In the genomic region with DNA sequence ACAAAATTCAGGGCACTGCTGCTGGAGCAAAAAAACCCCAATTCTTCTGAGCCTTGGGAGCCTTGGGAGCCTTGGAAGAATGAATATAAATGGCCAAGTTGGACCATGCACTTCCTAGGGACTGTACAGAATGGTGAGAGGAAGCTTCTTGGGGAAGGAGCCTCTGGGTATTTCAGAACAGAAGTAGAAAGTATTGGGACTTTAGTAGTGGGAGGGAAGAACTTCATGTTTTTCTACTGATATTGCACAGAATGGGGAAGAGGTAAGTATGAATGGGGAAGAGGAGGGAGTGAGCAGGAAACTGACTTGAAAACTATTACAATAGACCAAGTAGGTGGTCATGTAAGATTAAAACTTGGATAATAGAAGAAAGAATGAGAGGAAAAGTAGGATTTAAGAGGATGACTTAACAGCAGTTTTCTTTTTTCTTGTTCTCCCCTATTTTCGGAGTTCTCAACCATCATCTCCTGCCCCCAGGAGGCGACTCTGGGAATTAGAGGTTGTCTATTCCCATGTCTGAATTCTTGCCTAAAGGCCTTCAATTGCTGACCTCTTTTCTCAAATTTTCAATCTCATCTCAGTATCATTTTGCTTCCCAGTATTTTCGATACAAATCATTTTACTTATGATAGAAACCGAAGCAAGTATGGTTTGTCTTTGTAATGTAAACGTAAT, we compare ENCODE assay signal across 10 cellular contexts. TPM values are rescaled to one million over a fixed set of nuclear protein-coding genes. Genes with fewer than 3 reads are reported as not detected.
DNase-seq lines count a peak whose midpoint lies in the region; ATAC-seq, FAIRE-seq and TF ChIP-seq lines count a peak whose summit lies in the region.
"Had no signal": no experiment of that assay in that cellular context is flagged by ENCODE, and none has a peak within 500 bp of the region (broad histone marks: within the 10 kb centered on the region; RNA-seq: fewer than 3 reads in every experiment).

No MANE protein-coding gene starts in this region.

- TF ChIP-seq CTCF in D721Med (IDR thresholded peaks at IDR 0.05; ENCODE audit: insufficient read depth, missing control alignments) (peak; percentile 13), MM.1S (IDR thresholded peaks at IDR 0.05; ENCODE audit: low read length) (0 out of 2 replicates have a peak, but pooled peaks have one; percentile 4), K562 (IDR thresholded peaks at IDR 0.05 in 2 of 3, conservative IDR thresholded peaks at IDR 0.05 in 1 of 3; ENCODE audit: insufficient read depth in 2 of 3, low read depth in 1 of 3, low read length in 3 of 3) (peak; percentile 28 to 49 (median 44); a peak in 5 of 6 replicates)

- H3K9me3 ChIP-seq in MM.1S (replicated peaks; ENCODE audit: insufficient read depth, low read length) (no peaks in the 10 kb centered on the region), K562 (replicated peaks; ENCODE audit: control insufficient read depth, insufficient read depth, low read depth, low read length) (no peaks in the 10 kb centered on the region)
- H3K9me3 ChIP-seq: pancreas had no signal

- in situ Hi-C loops in K562 (cut with MboI): loop anchor here (25.0 kb wide), 1 partner anchor 458 kb away; no protein-coding TSS in a partner anchor

- H3K79me2 ChIP-seq in MM.1S (ENCODE audit: low read length) (no peaks in the 10 kb centered on the region), K562 (ENCODE audit: control insufficient read depth, insufficient read depth, low read length) (no peaks in the 10 kb centered on the region)

- no TSS peak for BruUV-seq in K562 (replicated peaks; lab: Mats Ljungman, UMichigan)

- H3K4me2 ChIP-seq in MM.1S (ENCODE audit: low read depth, low read length) (no peak overlapping the region), K562 (ENCODE audit: insufficient read depth, low read length) (no peak overlapping the region)

- H3K9me1 ChIP-seq in K562 (ENCODE audit: control insufficient read depth, insufficient read depth, low read length): no peaks in the 10 kb centered on the region

- 0% methylated on average over 5 of the region's 5 CpGs for WGBS in K562 (ENCODE audit: insufficient coverage, low coverage, missing lambda C conversion rate)

- no peak for TF ChIP-seq EP300 in K562 (IDR thresholded peaks at IDR 0.05; ENCODE audit: low read length)

- H3F3A ChIP-seq in MM.1S (ENCODE audit: insufficient read depth, low read length): no peaks in the 10 kb centered on the region

- no peak overlapping the region for H3K9ac ChIP-seq in MM.1S (ENCODE audit: low read length)
- no peak overlapping the region for H3K9ac ChIP-seq in K562 (ENCODE audit: insufficient read depth in 1 of 2, low read depth in 2 of 2, low read length in 2 of 2)

- POLR2A ChIA-PET in K562 (lab: Yijun Ruan, JAX): no interaction called here

- intact Hi-C loops in K562 (cut with micrococcal nuclease): no loop called here

- peak; percentile 11 to 25; a peak in 1 of 4 replicates for TF ChIP-seq RAD21 in K562 (CRISPR knock-in tag; conservative IDR thresholded peaks at IDR 0.05 in 1 of 2, IDR thresholded peaks at IDR 0.05 in 1 of 2)

- H3K27me3 ChIP-seq in MM.1S (replicated peaks; ENCODE audit: insufficient read depth, low read length) (no peaks in the 10 kb centered on the region), K562 (ENCODE audit: control insufficient read depth in 2 of 2, insufficient read depth in 2 of 2, low read length in 2 of 2) (no peaks in the 10 kb centered on the region; a peak in 1 of 5 replicates)
- H3K27me3 ChIP-seq: pancreas had no signal

- CTCF ChIA-PET in K562 (lab: Yijun Ruan, JAX; ENCODE audit: low intra/inter-chr PET ratio): interaction anchor here (0.9 kb wide), 1 partner anchor 245 kb away, joined by 3 read pairs; no protein-coding TSS in a partner anchor

- H3K4me1 ChIP-seq in MM.1S (ENCODE audit: low read length) (no peaks in the 10 kb centered on the region), K562 (replicated peaks in 1 of 2; ENCODE audit: control insufficient read depth in 2 of 2, insufficient read depth in 2 of 2, low read length in 2 of 2) (no peaks in the 10 kb centered on the region)
- H3K4me1 ChIP-seq: pancreas had no signal

- ATAC-seq in K562: peak; percentile 64
- no peak for ATAC-seq in GM18868 (IDR thresholded peaks at IDR 0.05; ENCODE audit: unreplicated experiment)
- no peak for ATAC-seq in GM21529 (IDR thresholded peaks at IDR 0.05; ENCODE audit: unreplicated experiment)

- TF ChIP-seq POLR2A in K562 (conservative IDR thresholded peaks at IDR 0.05): no peak

- H2AFZ ChIP-seq in MM.1S (ENCODE audit: low read length) (no peak overlapping the region), K562 (ENCODE audit: low read depth, low read length) (no peak overlapping the region)

- no peaks in the 10 kb centered on the region for H3K9me2 ChIP-seq in MM.1S (replicated peaks; ENCODE audit: insufficient read depth, low read length)

- H3K27ac ChIP-seq in MM.1S (ENCODE audit: low read length): no peak overlapping the region
- no peak overlapping the region for H3K27ac ChIP-seq in K562 (ENCODE audit: extremely low read depth, low read depth, low read length)
- H3K27ac ChIP-seq: pancreas had no signal

- no peak for DNase-seq in D721Med (ENCODE audit: insufficient read length, low spot score)
- no peak for DNase-seq in MM.1S
- peak in 3 of 4 experiments; percentile 19 to 37 (median 25) for DNase-seq in K562 (ENCODE audit: extremely low read depth in 1 of 4, low spot score in 3 of 4)
- peak; percentile 52 for DNase-seq in medulla oblongata (ENCODE audit: extremely low spot score)
- DNase-seq in stimulated activated naive CD4-positive, alpha-beta T cell (lab: John Stamatoyannopoulos, UW): no peak
- no peak for DNase-seq in stimulated activated CD8-positive, alpha-beta memory T cell treated with anti-CD3 and anti-CD28 coated beads, Interleukin-4, amount 100 ng/mL, for 48 hours
- DNase-seq: NCI-H446, pancreas had no signal

- H4K20me1 ChIP-seq in MM.1S (ENCODE audit: insufficient read depth, low read length): no peaks in the 10 kb centered on the region
- no peaks in the 10 kb centered on the region for H4K20me1 ChIP-seq in K562 (replicated peaks; ENCODE audit: control insufficient read depth, insufficient read depth, low read length)

- H3K36me3 ChIP-seq in MM.1S (replicated peaks; ENCODE audit: insufficient read depth, low read length) (no peaks in the 10 kb centered on the region), K562 (ENCODE audit: control insufficient read depth, insufficient read depth, low read length) (no peaks in the 10 kb centered on the region)
- H3K36me3 ChIP-seq: pancreas had no signal

- FAIRE-seq in D721Med (lab: Jason Lieb, UNC): no peak
- peak; percentile 70 for FAIRE-seq in K562 (lab: Jason Lieb, UNC)
- FAIRE-seq: pancreas had no signal

- H3K4me3 ChIP-seq in MM.1S (ENCODE audit: low read length): no peak overlapping the region
- no peak overlapping the region for H3K4me3 ChIP-seq in K562
- H3K4me3 ChIP-seq: pancreas had no signal

TF ChIP-seq in K562, 482 proteins besides CTCF, POLR2A, EP300 and RAD21:
- TF ChIP-seq EP400 (IDR thresholded peaks at IDR 0.05): no peak
- no peak for TF ChIP-seq ZBTB1 (CRISPR knock-in tag; IDR thresholded peaks at IDR 0.05; ENCODE audit: borderline replicate concordance, low read depth)
- no peak for TF ChIP-seq NR4A1 (CRISPR knock-in tag; IDR thresholded peaks at IDR 0.05)
- no peak for TF ChIP-seq NR4A1 (tag; IDR thresholded peaks at IDR 0.05)
- no peak for TF ChIP-seq ZC3H11A (IDR thresholded peaks at IDR 0.05; ENCODE audit: low read depth, low read length)
- no peak for TF ChIP-seq POLR2G (IDR thresholded peaks at IDR 0.05; ENCODE audit: low read depth, low read length)
- no peak for TF ChIP-seq BCL6 (CRISPR knock-in tag; IDR thresholded peaks at IDR 0.05)
TF ChIP-seq in K562: peak in this region for 0.

RNA-seq across cellular contexts. Expression of gene TAPT1, which starts 44.5 kb away (rescaled TPM):
- total RNA-seq in K562 (2011; cell fraction: chromatin; rRNA removed; ENCODE audit: low replicate concordance): 55.5 and 117 TPM in 2 replicates
- 30.7 and 36.2 TPM in 2 replicates for total RNA-seq in K562 (2011; cell fraction: nucleolus; rRNA removed)
- total RNA-seq in K562 (2011; cell fraction: nucleoplasm; rRNA removed): 54.6 and 84.4 TPM in 2 replicates
- total RNA-seq in K562 (2014; rRNA removed): 10.2 and 10.3 TPM in 2 replicates
- 28.6 and 28.7 TPM in 2 replicates for total RNA-seq in K562 (2014; rRNA removed; fragmentation: Illumina TruSeq; extraction: Trizol)
- 19.9 and 22.7 TPM in 2 replicates for total RNA-seq in K562 (2015; rRNA removed; fragmentation: Illumina TruSeq; extraction: Trizol)
- total RNA-seq in K562 (2021): 20.9 and 27.6 TPM in 2 replicates
- polyA plus RNA-seq in K562 (2011; rRNA removed): 35.0 and 36.7 TPM in 2 replicates
- polyA plus RNA-seq in K562 (2011; cell fraction: cytosol; rRNA removed): 9.9 and 17.5 TPM in 2 replicates
- 34.8 and 53.3 TPM in 2 replicates for polyA plus RNA-seq in K562 (2011; cell fraction: nucleus; rRNA removed)
- polyA plus RNA-seq in K562 (2012): 9.3 and 24.5 TPM in 2 replicates
- 18.5 and 20.7 TPM in 2 replicates for polyA plus RNA-seq in K562 (2014; fragmentation: Illumina TruSeq; extraction: Trizol)
- polyA plus RNA-seq in K562 (2014; fragmentation: Nextera tagmentation; extraction: Ambion mirVana): 1 to 10 TPM; 1.6 to 2.7 TPM
- 15.2 and 16.6 TPM in 2 replicates for polyA plus RNA-seq in K562 (2014; rRNA removed)
- polyA minus RNA-seq in K562 (2011; rRNA and poly(A)+ RNA removed): 47.2 and 58.1 TPM in 2 replicates
- 11.8 and 18.6 TPM in 2 replicates for polyA minus RNA-seq in K562 (2011; cell fraction: cytosol; rRNA and poly(A)+ RNA removed)
- polyA minus RNA-seq in K562 (2011; cell fraction: nucleus; rRNA and poly(A)+ RNA removed): 31.8 and 78.0 TPM in 2 replicates

Comparison
In these comparisons a context has a peak if more than half of its experiments do, and no peak if none do; other contexts are left out.
1. DNase-seq: peak in K562 (3 of 4) and medulla oblongata (single experiment); none in D721Med (single experiment), MM.1S (single experiment), stimulated activated naive CD4-positive, alpha-beta T cell (0 of 6) and stimulated activated CD8-positive, alpha-beta memory T cell treated with anti-CD3 and anti-CD28 coated beads, Interleukin-4, amount 100 ng/mL, for 48 hours (single experiment).
2. Peak in every context shown above with its lines, with median percentiles within 50 percentile points of each other: CTCF ChIP-seq.